In genomic region chr15:84600687-84601554, GRCh38 we compare ENCODE assay signal across 8 cellular contexts. TPM values are rescaled to one million over a fixed set of nuclear protein-coding genes. Genes with fewer than 3 reads are reported as not detected.
A peak's percentile ranks its signal among the peaks of the same experiment; 100 is the strongest.
DNase-seq lines count a peak whose midpoint lies in the region; ATAC-seq and TF ChIP-seq lines count a peak whose summit lies in the region.

Gene ZSCAN2 (plus strand): TSS chr15:84601009. CDS start chr15:84603928, 2,919 bp downstream.

- TF ChIP-seq CTCF in lower leg skin (IDR thresholded peaks at IDR 0.05): no peak

- H3K4me1 ChIP-seq in CD4-positive, CD25-positive, alpha-beta regulatory T cell (ENCODE audit: control insufficient read depth, insufficient read depth, low read length, poor library complexity, severe bottlenecking): peaks cover 61% of the 10 kb centered on the region
- H3K4me1 ChIP-seq in duodenal mucosa (ENCODE audit: control insufficient read depth in 1 of 2, insufficient read depth in 2 of 2, low read length in 2 of 2): peaks cover 4 to 14% of the 10 kb centered on the region in 2 donors

- no peaks in the 10 kb centered on the region for H3K9me3 Mint-ChIP-seq in CD4-positive, CD25-positive, alpha-beta regulatory T cell
- no peaks in the 10 kb centered on the region for H3K9me3 Mint-ChIP-seq in activated CD4-positive, alpha-beta memory T cell treated with anti-CD3 and anti-CD28 coated beads, Interleukin-2, amount 10 ng/mL, durations not matched to agents 7 days and 5 days

- 0 to 1% methylated on average over 25 to 38 of the region's 68 CpGs for WGBS in lower leg skin, 2 donors

- POLR2A ChIA-PET in activated CD4-positive, alpha-beta memory T cell treated with anti-CD3 and anti-CD28 coated beads, Interleukin-2, amount 10 ng/mL, durations not matched to agents 7 days and 5 days (lab: Charles Lee): interaction anchor here (0.6 to 4.1 kb wide), 8 partner anchors 8 to 265 kb away, joined by 3 to 27 read pairs (median 4); partner anchors contain the start of gene WDR73

- intact Hi-C loops in lower leg skin (cut with DNase I; ENCODE audit: low total_unique reads): no loop called here

- H3K9me3 ChIP-seq in CD4-positive, CD25-positive, alpha-beta regulatory T cell (ENCODE audit: control insufficient read depth in 2 of 2, low read length in 2 of 2): no peaks in the 10 kb centered on the region
- no peaks in the 10 kb centered on the region for H3K9me3 ChIP-seq in duodenal mucosa (ENCODE audit: control insufficient read depth in 1 of 2, low read length in 2 of 2)

- H3K27ac Mint-ChIP-seq in CD4-positive, CD25-positive, alpha-beta regulatory T cell: peak within 1 kb of the TSS; percentile 91 to 97 (median 93)
- H3K27ac Mint-ChIP-seq in activated CD4-positive, alpha-beta memory T cell treated with anti-CD3 and anti-CD28 coated beads, Interleukin-2, amount 10 ng/mL, durations not matched to agents 7 days and 5 days: peak within 1 kb of the TSS; percentile 50

- H3K4me3 Mint-ChIP-seq in CD4-positive, CD25-positive, alpha-beta regulatory T cell: peak within 1 kb of the TSS; percentile 94 to 98 (median 96)
- H3K4me3 Mint-ChIP-seq in activated CD4-positive, alpha-beta memory T cell treated with anti-CD3 and anti-CD28 coated beads, Interleukin-2, amount 10 ng/mL, durations not matched to agents 7 days and 5 days: peak within 1 kb of the TSS; percentile 91

- ATAC-seq in CD4-positive, CD25-positive, alpha-beta regulatory T cell (ENCODE audit: low read depth in 2 of 2): peak; percentile 97
- ATAC-seq in GM19452 (IDR thresholded peaks at IDR 0.05; ENCODE audit: unreplicated experiment): peak; percentile 97
- ATAC-seq in HG03575 (IDR thresholded peaks at IDR 0.05; ENCODE audit: extremely low read depth, insufficient number of reproducible peaks, low FRiP score, unreplicated experiment): peak; percentile 54

- H3K9ac ChIP-seq in duodenal mucosa (ENCODE audit: low read depth in 1 of 2, low read length in 2 of 2): peak within 1 kb of the TSS; percentile 68 to 73

- peak; percentile 92 to 94 (median 93) for DNase-seq in CD4-positive, CD25-positive, alpha-beta regulatory T cell
- peak; percentile 98 for DNase-seq in NCI-H82 (lab: John Stamatoyannopoulos, UW)
- DNase-seq in activated CD4-positive, alpha-beta memory T cell treated with anti-CD3 and anti-CD28 coated beads, Interleukin-2, amount 10 ng/mL, durations not matched to agents 7 days and 5 days: peak; percentile 96
- DNase-seq in lower leg skin (ENCODE audit: low spot score in 2 of 2): peak; percentile 95 to 99
- peak; percentile 91 for DNase-seq in stimulated activated CD4-positive, alpha-beta T cell treated with anti-CD3 and anti-CD28 coated beads, Interleukin-4, amount 100 ng/mL, for 4 hours

- peaks cover 14 to 88% (median 54%) of the 10 kb centered on the region in 4 donors for H3K4me1 Mint-ChIP-seq in CD4-positive, CD25-positive, alpha-beta regulatory T cell
- H3K4me1 Mint-ChIP-seq in activated CD4-positive, alpha-beta memory T cell treated with anti-CD3 and anti-CD28 coated beads, Interleukin-2, amount 10 ng/mL, durations not matched to agents 7 days and 5 days: peaks cover 73% of the 10 kb centered on the region

- no peaks in the 10 kb centered on the region for H3K27me3 Mint-ChIP-seq in CD4-positive, CD25-positive, alpha-beta regulatory T cell
- H3K27me3 Mint-ChIP-seq in activated CD4-positive, alpha-beta memory T cell treated with anti-CD3 and anti-CD28 coated beads, Interleukin-2, amount 10 ng/mL, durations not matched to agents 7 days and 5 days: no peaks in the 10 kb centered on the region

- peaks cover 18% of the 10 kb centered on the region for H3K36me3 Mint-ChIP-seq in CD4-positive, CD25-positive, alpha-beta regulatory T cell
- H3K36me3 Mint-ChIP-seq in activated CD4-positive, alpha-beta memory T cell treated with anti-CD3 and anti-CD28 coated beads, Interleukin-2, amount 10 ng/mL, durations not matched to agents 7 days and 5 days (ENCODE audit: low read depth): peaks cover 18% of the 10 kb centered on the region

- no peaks in the 10 kb centered on the region for H3K27me3 ChIP-seq in CD4-positive, CD25-positive, alpha-beta regulatory T cell (ENCODE audit: control insufficient read depth, insufficient read depth, low read length)
- H3K27me3 ChIP-seq in duodenal mucosa (ENCODE audit: control insufficient read depth in 1 of 2, insufficient read depth in 2 of 2, low read length in 2 of 2): no peaks in the 10 kb centered on the region

- peaks cover 2% of the 10 kb centered on the region for H3K36me3 ChIP-seq in CD4-positive, CD25-positive, alpha-beta regulatory T cell (ENCODE audit: control insufficient read depth, insufficient read depth, low read length)
- H3K36me3 ChIP-seq in duodenal mucosa (ENCODE audit: control insufficient read depth in 1 of 2, insufficient read depth in 2 of 2, low read length in 2 of 2): peaks cover 0 to 4% of the 10 kb centered on the region in 2 donors

- TF ChIP-seq POLR2A in lower leg skin (IDR thresholded peaks at IDR 0.05): no peak

- peak within 1 kb of the TSS; percentile 61 for H3K27ac ChIP-seq in CD4-positive, CD25-positive, alpha-beta regulatory T cell (ENCODE audit: insufficient read depth, low read length, poor library complexity, severe bottlenecking)
- H3K27ac ChIP-seq in duodenal mucosa (ENCODE audit: low read depth, low read length): no peak within 1 kb of the TSS

- peak within 1 kb of the TSS; percentile 93 for H3K4me3 ChIP-seq in CD4-positive, CD25-positive, alpha-beta regulatory T cell (ENCODE audit: low read depth, low read length)
- H3K4me3 ChIP-seq in duodenal mucosa (ENCODE audit: low read depth in 1 of 2, low read length in 2 of 2) (peak within 1 kb of the TSS; percentile 90 to 97), lower leg skin (ENCODE audit: low read depth, poor library complexity, severe bottlenecking) (peak within 1 kb of the TSS; percentile 72)

- CTCF ChIA-PET in activated CD4-positive, alpha-beta memory T cell treated with anti-CD3 and anti-CD28 coated beads, Interleukin-2, amount 10 ng/mL, durations not matched to agents 7 days and 5 days (lab: Charles Lee): interaction anchor here (0.6 to 2.1 kb wide), 10 partner anchors 12 to 327 kb away, joined by 3 to 9 read pairs (median 4); no protein-coding TSS in a partner anchor

RNA-seq across cellular contexts. Expression of gene ZSCAN2, which starts in this region (rescaled TPM):
- total RNA-seq in CD4-positive, CD25-positive, alpha-beta regulatory T cell: 4.8 TPM
- polyA plus RNA-seq in CD4-positive, CD25-positive, alpha-beta regulatory T cell: 10 to 100 TPM in 2 of 4 donors, 1 to 10 TPM in 2; 6.9 to 12.4 (median 9.4) TPM
- 10 to 100 TPM; 10.8 to 10.9 TPM for total RNA-seq in activated CD4-positive, alpha-beta memory T cell treated with anti-CD3 and anti-CD28 coated beads, Interleukin-2, amount 10 ng/mL, durations not matched to agents 7 days and 5 days
- total RNA-seq in lower leg skin: 10 to 100 TPM in 1 of 4 donors, 1 to 10 TPM in 3; 3.0 to 11.4 (median 6.7) TPM
